Comparison of ENCODE assay signal across 22 cellular contexts in the genomic region with DNA sequence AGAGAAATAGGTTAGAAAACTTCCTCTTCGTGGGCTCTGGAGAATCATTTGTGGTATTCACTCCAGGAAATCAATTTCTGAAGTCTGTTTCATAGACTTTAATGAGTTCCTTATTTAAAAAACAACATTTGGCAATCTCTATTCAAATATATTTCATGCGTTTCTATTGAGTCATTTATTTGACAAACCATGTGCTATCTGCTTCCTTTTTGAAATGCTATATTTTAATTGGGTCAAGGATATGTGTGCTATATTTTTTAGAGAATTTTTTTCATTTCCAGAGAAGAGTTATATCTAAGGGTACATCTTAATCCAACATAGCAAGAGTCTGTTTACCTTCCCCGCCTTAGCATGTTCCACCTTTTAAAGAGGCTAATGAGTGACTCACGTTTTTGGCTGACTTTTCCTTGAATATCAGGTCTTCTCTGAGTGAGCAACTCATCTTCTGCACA.
DNase-seq lines count a peak whose midpoint lies in the region; ATAC-seq, FAIRE-seq and TF ChIP-seq lines count a peak whose summit lies in the region.
"Had no signal": no experiment of that assay in that cellular context is flagged by ENCODE, and none has a peak within 500 bp of the region (broad histone marks: within the 10 kb centered on the region; RNA-seq: fewer than 3 reads in every experiment).

No MANE protein-coding gene starts in this region.

- no peaks in the 10 kb centered on the region for H3K27me3 Mint-ChIP-seq in activated T-helper 1 cell treated with anti-CD3 and anti-CD28 coated beads, Interleukin-12 subunit alpha, Interleukin-12 subunit beta, Interleukin-2, Interleukin-4 antibody, amounts not matched to agents 30 ng/mL and 10 ng/mL and 1 ng/mL, durations not matched to agents 14 hours and 24 hours and 36 hours (ENCODE audit: insufficient read depth)
- H3K27me3 Mint-ChIP-seq: B cell had no signal

- no peaks in the 10 kb centered on the region for H3K36me3 ChIP-seq in GM23248 (ENCODE audit: low read depth)
- H3K36me3 ChIP-seq: neural progenitor cell had no signal

- H3K27ac Mint-ChIP-seq in activated T-helper 1 cell treated with anti-CD3 and anti-CD28 coated beads, Interleukin-12 subunit alpha, Interleukin-12 subunit beta, Interleukin-2, Interleukin-4 antibody, amounts not matched to agents 30 ng/mL and 10 ng/mL and 1 ng/mL, durations not matched to agents 14 hours and 24 hours and 36 hours: peak overlapping the region; percentile 51
- H3K27ac Mint-ChIP-seq: activated CD8-positive, alpha-beta T cell treated with anti-CD3 and anti-CD28 coated beads, Interleukin-2, amount 10 ng/mL, durations not matched to agents 7 days and 5 days; B cell; mesothelial cell of epicardium; neural progenitor cell had no signal

- H3K27me3 ChIP-seq in GM23248 (replicated peaks; ENCODE audit: insufficient read depth) (no peaks in the 10 kb centered on the region), foreskin keratinocyte (no peaks in the 10 kb centered on the region)
- H3K27me3 ChIP-seq: neural progenitor cell had no signal

- H3K27ac ChIP-seq in GM23248 (peak overlapping the region; percentile 43), foreskin keratinocyte (no peak overlapping the region)
- H3K27ac ChIP-seq: neural progenitor cell had no signal

- H3K9me3 ChIP-seq in GM23248 (ENCODE audit: low read depth): no peaks in the 10 kb centered on the region

- no peak overlapping the region for H2AFZ ChIP-seq in GM23248
- H2AFZ ChIP-seq: neural progenitor cell had no signal

- H3K4me1 Mint-ChIP-seq in activated T-helper 1 cell treated with anti-CD3 and anti-CD28 coated beads, Interleukin-12 subunit alpha, Interleukin-12 subunit beta, Interleukin-2, Interleukin-4 antibody, amounts not matched to agents 30 ng/mL and 10 ng/mL and 1 ng/mL, durations not matched to agents 14 hours and 24 hours and 36 hours (ENCODE audit: low read depth): peaks cover 56% of the 10 kb centered on the region
- H3K4me1 Mint-ChIP-seq: B cell had no signal

- WGBS in GM23248 (ENCODE audit: low coverage in 1 of 2, low lambda C conversion rate in 2 of 2, missing lambda C conversion rate in 2 of 2), 2 experiments: 1 to 4% methylated on average over 4 of the region's 4 CpGs

- DNase-seq in AG09309 (ENCODE audit: low read depth): peak; percentile 24
- DNase-seq in GM23248: peak; percentile 81
- DNase-seq in activated T-helper 1 cell treated with anti-CD3 and anti-CD28 coated beads, Interleukin-12 subunit alpha, Interleukin-12 subunit beta, Interleukin-2, Interleukin-4 antibody, amounts not matched to agents 30 ng/mL and 10 ng/mL and 1 ng/mL, durations not matched to agents 14 hours and 24 hours and 36 hours (ENCODE audit: low spot score): no peak
- DNase-seq in foreskin keratinocyte: peak in 1 of 2 donors; percentile 55
- no peak for DNase-seq in islet precursor cell
- no peak for DNase-seq in urothelium cell line (ENCODE audit: low spot score)
- DNase-seq in NCI-H82 treated with DMSO at 0.1 percent for 48 hours (lab: John Stamatoyannopoulos, UW; ENCODE audit: unreplicated experiment): no peak
- DNase-seq: activated CD8-positive, alpha-beta T cell treated with anti-CD3 and anti-CD28 coated beads, Interleukin-2, amount 10 ng/mL, durations not matched to agents 7 days and 5 days; activated effector memory CD4-positive, alpha-beta T cell treated with Interleukin-2 at 50 U/mL for 16 hours; DMS153; erythroblast; HCEC 1CT; kidney glomerular epithelial cell; MM.1S; NCI-H2081 treated with DMSO at 0.1 percent for 48 hours; NCI-H524 treated with DMSO at 0.1 percent for 48 hours; substantia nigra had no signal

- peaks cover 19% of the 10 kb centered on the region for H3K9me3 Mint-ChIP-seq in activated T-helper 1 cell treated with anti-CD3 and anti-CD28 coated beads, Interleukin-12 subunit alpha, Interleukin-12 subunit beta, Interleukin-2, Interleukin-4 antibody, amounts not matched to agents 30 ng/mL and 10 ng/mL and 1 ng/mL, durations not matched to agents 14 hours and 24 hours and 36 hours
- H3K9me3 Mint-ChIP-seq: neural progenitor cell had no signal

- H3K36me3 Mint-ChIP-seq in activated T-helper 1 cell treated with anti-CD3 and anti-CD28 coated beads, Interleukin-12 subunit alpha, Interleukin-12 subunit beta, Interleukin-2, Interleukin-4 antibody, amounts not matched to agents 30 ng/mL and 10 ng/mL and 1 ng/mL, durations not matched to agents 14 hours and 24 hours and 36 hours (ENCODE audit: low read depth): peaks cover 7% of the 10 kb centered on the region
- H3K36me3 Mint-ChIP-seq: mesothelial cell of epicardium, neural progenitor cell had no signal

- peak; percentile 75 for ATAC-seq in foreskin keratinocyte
- ATAC-seq in GM18873 (IDR thresholded peaks at IDR 0.05; ENCODE audit: low FRiP score, unreplicated experiment): no peak
- ATAC-seq: activated CD8-positive, alpha-beta T cell treated with anti-CD3 and anti-CD28 coated beads, Interleukin-2, amount 10 ng/mL, durations not matched to agents 7 days and 5 days; Panc1 had no signal

- peak overlapping the region; percentile 19 for H3K4me2 ChIP-seq in GM23248 (ENCODE audit: unreplicated experiment)
- H3K4me2 ChIP-seq: neural progenitor cell had no signal

- FAIRE-seq in urothelium cell line (lab: Jason Lieb, UNC): no peak

- no peak overlapping the region for H3K9ac ChIP-seq in GM23248
- H3K9ac ChIP-seq: neural progenitor cell had no signal

- H3K4me3 ChIP-seq in AG09309 (ENCODE audit: control insufficient read depth, low read depth, low read length): no peak overlapping the region
- no peak overlapping the region for H3K4me3 ChIP-seq in GM23248
- H3K4me3 ChIP-seq: neural progenitor cell had no signal

- H4K20me1 ChIP-seq in GM23248 (ENCODE audit: insufficient read depth): no peaks in the 10 kb centered on the region

- TF ChIP-seq CTCF in AG09309 (IDR thresholded peaks at IDR 0.05; ENCODE audit: control insufficient read depth, insufficient read depth, low read depth, low read length, missing control alignments): no peak
- TF ChIP-seq CTCF in foreskin keratinocyte (conservative IDR thresholded peaks at IDR 0.05): no peak

- intact Hi-C loops in activated T-helper 1 cell treated with anti-CD3 and anti-CD28 coated beads, Interleukin-12 subunit alpha, Interleukin-12 subunit beta, Interleukin-2, Interleukin-4 antibody, amounts not matched to agents 30 ng/mL and 10 ng/mL and 1 ng/mL, durations not matched to agents 14 hours and 24 hours and 36 hours (cut with micrococcal nuclease): loop anchor here (1.0 to 10.0 kb wide), 5 partner anchors 9 to 1998 kb away; a partner anchor contains a TSS

- H3F3A ChIP-seq in GM23248 (ENCODE audit: insufficient read depth): peaks cover 27% of the 10 kb centered on the region

- H3K79me2 ChIP-seq in GM23248 (ENCODE audit: insufficient read depth): no peaks in the 10 kb centered on the region

- H3K9me2 ChIP-seq in GM23248 (ENCODE audit: insufficient read depth): no peaks in the 10 kb centered on the region

- H3K4me1 ChIP-seq in GM23248 (ENCODE audit: insufficient read depth) (peaks cover 26% of the 10 kb centered on the region), foreskin keratinocyte (no peaks in the 10 kb centered on the region)
- H3K4me1 ChIP-seq: neural progenitor cell had no signal

- in situ Hi-C loops in GM23248 (cut with MboI): no loop called here

- H3K4me3 Mint-ChIP-seq in activated T-helper 1 cell treated with anti-CD3 and anti-CD28 coated beads, Interleukin-12 subunit alpha, Interleukin-12 subunit beta, Interleukin-2, Interleukin-4 antibody, amounts not matched to agents 30 ng/mL and 10 ng/mL and 1 ng/mL, durations not matched to agents 14 hours and 24 hours and 36 hours: no peak overlapping the region
- H3K4me3 Mint-ChIP-seq: activated CD8-positive, alpha-beta T cell treated with anti-CD3 and anti-CD28 coated beads, Interleukin-2, amount 10 ng/mL, durations not matched to agents 7 days and 5 days; B cell; mesothelial cell of epicardium; neural progenitor cell had no signal

Comparison
In these comparisons a context has a peak if more than half of its experiments do, and no peak if none do; other contexts are left out.
1. DNase-seq: peak in AG09309 (single experiment) and GM23248 (single experiment); none in activated T-helper 1 cell treated with anti-CD3 and anti-CD28 coated beads, Interleukin-12 subunit alpha, Interleukin-12 subunit beta, Interleukin-2, Interleukin-4 antibody, amounts not matched to agents 30 ng/mL and 10 ng/mL and 1 ng/mL, durations not matched to agents 14 hours and 24 hours and 36 hours (single experiment), islet precursor cell (single experiment), urothelium cell line (single experiment) and NCI-H82 treated with DMSO at 0.1 percent for 48 hours (single experiment).